9 cellular contexts compared by ENCODE assay signal in the genomic region with DNA sequence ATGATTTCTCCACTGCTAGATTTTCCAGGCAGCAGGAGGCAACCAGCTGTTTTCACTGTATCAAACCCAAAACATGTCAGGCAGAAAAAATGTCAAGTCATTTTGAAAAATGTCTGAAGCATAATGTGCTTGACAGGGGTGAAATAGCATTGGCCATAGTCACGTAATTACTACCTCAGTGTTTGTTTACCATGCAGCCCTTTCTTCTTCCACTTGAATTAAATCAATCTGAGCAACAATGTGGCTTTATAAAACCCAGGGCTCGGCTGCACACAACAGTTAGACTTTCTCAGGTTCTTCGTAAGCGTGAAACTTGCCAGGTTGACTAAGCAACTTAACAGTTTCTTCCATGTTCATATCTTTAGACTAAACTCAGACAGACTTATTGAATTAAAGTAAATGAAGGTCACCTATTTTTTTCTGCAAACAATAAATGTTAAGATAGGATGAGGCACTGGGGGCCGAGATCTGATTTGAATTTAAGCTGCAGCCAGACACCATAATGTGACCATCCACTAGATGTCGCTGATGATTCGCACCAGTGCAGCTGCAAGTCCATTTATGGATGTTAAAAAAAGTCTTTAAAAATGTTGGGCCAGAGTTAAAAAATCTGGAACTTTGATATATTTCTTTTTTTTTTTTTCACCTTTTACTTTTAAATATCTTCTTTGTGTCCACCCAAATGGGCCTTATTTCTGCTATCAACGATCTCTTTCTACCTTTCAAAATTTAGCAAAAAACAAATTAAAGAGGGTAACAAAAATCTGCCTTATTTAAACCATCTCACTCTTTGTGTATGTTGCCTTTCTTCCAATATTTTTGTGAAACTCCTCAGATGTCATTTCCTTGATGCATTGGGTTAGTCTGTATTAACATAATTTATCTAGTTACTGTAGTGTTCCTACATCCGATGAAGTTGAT.
DNase-seq lines count a peak whose midpoint lies in the region; ATAC-seq and TF ChIP-seq lines count a peak whose summit lies in the region.
"Had no signal": no experiment of that assay in that cellular context is flagged by ENCODE, and none has a peak within 500 bp of the region (broad histone marks: within the 10 kb centered on the region; RNA-seq: fewer than 3 reads in every experiment).

No MANE protein-coding gene starts in this region.

- H3K27ac Mint-ChIP-seq in HFFc6, result no peak overlapping the region
- H3K27ac Mint-ChIP-seq in activated naive CD4-positive, alpha-beta T cell treated with anti-CD3 and anti-CD28 coated beads, Interleukin-2, amount 10 ng/mL, durations not matched to agents 7 days and 5 days, result no peak overlapping the region
- H3K27ac Mint-ChIP-seq: activated naive CD4-positive, alpha-beta T cell treated with anti-CD3 and anti-CD28 coated beads, Interleukin-2, amount 50 U/mL, for 24 hours had no signal

- H3K9me3 Mint-ChIP-seq in HFFc6, result no peaks in the 10 kb centered on the region
- no peaks in the 10 kb centered on the region for H3K9me3 Mint-ChIP-seq in activated naive CD4-positive, alpha-beta T cell treated with anti-CD3 and anti-CD28 coated beads, Interleukin-2, amount 10 ng/mL, durations not matched to agents 7 days and 5 days
- H3K9me3 Mint-ChIP-seq: activated naive CD4-positive, alpha-beta T cell treated with anti-CD3 and anti-CD28 coated beads, Interleukin-2, amount 50 U/mL, for 24 hours had no signal

- CTCF ChIA-PET in activated naive CD4-positive, alpha-beta T cell treated with anti-CD3 and anti-CD28 coated beads, Interleukin-2, amount 10 ng/mL, durations not matched to agents 7 days and 5 days (lab: Charles Lee), result interaction anchor here (0.7 to 1.6 kb wide), 6 partner anchors 9 to 1823 kb away, joined by 3 to 5 read pairs (median 4); no protein-coding TSS in a partner anchor

- H3K4me1 Mint-ChIP-seq in HFFc6 (ENCODE audit: low read depth), result peaks cover 9% of the 10 kb centered on the region
- no peaks in the 10 kb centered on the region for H3K4me1 Mint-ChIP-seq in activated naive CD4-positive, alpha-beta T cell treated with anti-CD3 and anti-CD28 coated beads, Interleukin-2, amount 10 ng/mL, durations not matched to agents 7 days and 5 days
- H3K4me1 Mint-ChIP-seq: activated naive CD4-positive, alpha-beta T cell treated with anti-CD3 and anti-CD28 coated beads, Interleukin-2, amount 50 U/mL, for 24 hours had no signal

- peak; percentile 91 for TF ChIP-seq CTCF in HFFc6 (IDR thresholded peaks at IDR 0.05)

- intact Hi-C loops in head of caudate nucleus (cut with DNase I), result no loop called here

- H3K4me3 Mint-ChIP-seq in HFFc6, result no peak overlapping the region
- H3K4me3 Mint-ChIP-seq in activated naive CD4-positive, alpha-beta T cell treated with anti-CD3 and anti-CD28 coated beads, Interleukin-2, amount 10 ng/mL, durations not matched to agents 7 days and 5 days, result no peak overlapping the region
- H3K4me3 Mint-ChIP-seq: activated naive CD4-positive, alpha-beta T cell treated with anti-CD3 and anti-CD28 coated beads, Interleukin-2, amount 50 U/mL, for 24 hours had no signal

- H3K36me3 Mint-ChIP-seq in HFFc6 (ENCODE audit: low read depth), result no peaks in the 10 kb centered on the region
- no peaks in the 10 kb centered on the region for H3K36me3 Mint-ChIP-seq in activated naive CD4-positive, alpha-beta T cell treated with anti-CD3 and anti-CD28 coated beads, Interleukin-2, amount 10 ng/mL, durations not matched to agents 7 days and 5 days
- H3K36me3 Mint-ChIP-seq: activated naive CD4-positive, alpha-beta T cell treated with anti-CD3 and anti-CD28 coated beads, Interleukin-2, amount 50 U/mL, for 24 hours had no signal

- DNase-seq in EH (ENCODE audit: low read depth), result peak; percentile 78
- DNase-seq in HFFc6, result peak; percentile 58
- peak; percentile 85 for DNase-seq in NCI-H345 treated with DMSO at 0.1 percent for 48 hours (lab: John Stamatoyannopoulos, UW; ENCODE audit: unreplicated experiment)
- peak; percentile 57 for DNase-seq in activated naive CD4-positive, alpha-beta T cell treated with anti-CD3 and anti-CD28 coated beads, Interleukin-2, amount 10 ng/mL, durations not matched to agents 7 days and 5 days
- peak in 41 of 42 donors; percentile 26 to 86 (median 62) for DNase-seq in head of caudate nucleus
- DNase-seq in putamen (ENCODE audit: low spot score), result peak; percentile 53

- no peaks in the 10 kb centered on the region for H3K27me3 Mint-ChIP-seq in HFFc6 (ENCODE audit: insufficient read depth)
- H3K27me3 Mint-ChIP-seq in activated naive CD4-positive, alpha-beta T cell treated with anti-CD3 and anti-CD28 coated beads, Interleukin-2, amount 10 ng/mL, durations not matched to agents 7 days and 5 days, result no peaks in the 10 kb centered on the region

- no peak for ATAC-seq in GM21447 (IDR thresholded peaks at IDR 0.05; ENCODE audit: unreplicated experiment)
- ATAC-seq in HG02970 (IDR thresholded peaks at IDR 0.05; ENCODE audit: low FRiP score, unreplicated experiment), result no peak
